ENCODE assay signal across 10 cellular contexts in the genomic region with DNA sequence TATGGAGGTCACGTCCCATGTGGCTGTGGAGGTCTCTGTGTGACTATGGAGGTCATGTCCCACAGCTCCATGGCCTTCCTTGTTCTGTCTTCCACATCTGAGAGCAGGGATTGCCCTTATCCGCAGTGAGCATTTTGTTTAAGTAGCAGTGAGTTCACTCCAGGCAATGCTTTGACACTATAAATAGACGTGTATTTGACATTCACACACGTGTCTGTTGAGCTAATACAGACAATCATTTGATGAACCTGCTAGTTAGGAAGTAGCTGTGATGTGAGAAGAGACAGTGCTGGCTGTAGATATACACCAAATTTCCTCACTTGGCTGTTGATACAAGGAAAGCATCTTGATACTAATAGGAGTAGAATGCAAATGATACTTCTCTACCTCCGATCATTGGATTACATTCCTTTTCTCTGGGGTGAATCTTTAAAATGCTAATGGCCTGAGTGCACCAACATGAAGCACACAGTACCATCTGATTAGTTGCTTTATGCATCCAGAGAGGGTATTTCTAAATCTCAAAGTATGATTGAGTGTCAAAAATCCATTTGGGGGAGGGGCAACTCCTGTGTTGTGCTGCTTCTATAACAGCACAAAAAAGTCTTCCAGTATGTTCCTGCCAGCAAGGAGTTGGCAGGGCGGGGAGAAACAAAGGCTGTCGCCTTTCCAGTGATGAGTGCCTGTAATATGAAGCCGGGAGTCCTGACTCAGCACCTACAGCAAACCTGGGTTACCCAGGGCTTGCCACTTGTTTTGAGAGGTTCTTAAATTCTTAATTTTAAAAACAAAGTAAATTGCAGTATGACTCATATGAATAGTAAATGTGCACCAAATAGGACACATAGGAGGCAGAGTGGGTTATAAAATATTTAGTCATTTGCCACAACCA. TPM values are rescaled to one million over a fixed set of nuclear protein-coding genes. Genes with fewer than 3 reads are reported as not detected.
DNase-seq lines count a peak whose midpoint lies in the region; ATAC-seq, FAIRE-seq and TF ChIP-seq lines count a peak whose summit lies in the region.
"Had no signal": no experiment of that assay in that cellular context is flagged by ENCODE, and none has a peak within 500 bp of the region (broad histone marks: within the 10 kb centered on the region; RNA-seq: fewer than 3 reads in every experiment).

No MANE protein-coding gene starts in this region.

- ATAC-seq in HG03097 (IDR thresholded peaks at IDR 0.05; ENCODE audit: low FRiP score, unreplicated experiment): no peak

- no peak overlapping the region for H3K4me3 ChIP-seq in coronary artery
- H3K4me3 ChIP-seq in CD4-positive, alpha-beta memory T cell (ENCODE audit: low read length in 2 of 2): no peak overlapping the region

- peaks cover 14 to 35% (median 29%) of the 10 kb centered on the region in 4 donors for H3K4me1 Mint-ChIP-seq in CD4-positive, alpha-beta memory T cell

- no peak for FAIRE-seq in D721Med (lab: Jason Lieb, UNC)

- H3K36me3 Mint-ChIP-seq in CD4-positive, alpha-beta memory T cell: peaks cover 20 to 41% of the 10 kb centered on the region in 2 donors

- DNase-seq in GM03348 (ENCODE audit: low spot score): peak; percentile 70
- peak; percentile 56 for DNase-seq in NCI-H2029 treated with DMSO at 0.1 percent for 48 hours (lab: John Stamatoyannopoulos, UW)
- DNase-seq in coronary artery (ENCODE audit: low spot score): no peak
- DNase-seq in medulla oblongata (ENCODE audit: extremely low spot score): peak; percentile 60
- no peak for DNase-seq in CD1c-positive myeloid dendritic cell (ENCODE audit: extremely low spot score)
- no peak for DNase-seq in D721Med (ENCODE audit: insufficient read length, low spot score)
- DNase-seq in CD4-positive, alpha-beta memory T cell: no peak

- H3K36me3 ChIP-seq in CD4-positive, alpha-beta memory T cell (ENCODE audit: insufficient read depth, low read length): peaks cover 14% of the 10 kb centered on the region

- H3K4me1 ChIP-seq in CD4-positive, alpha-beta memory T cell (ENCODE audit: insufficient read depth, low read length): peaks cover 60% of the 10 kb centered on the region

- POLR2A ChIA-PET in CD4-positive, alpha-beta memory T cell (lab: Charles Lee; ENCODE audit: partially characterized antibody): interaction anchor here (0.8 kb wide), 1 partner anchor 8 kb away, joined by 4 read pairs; the partner anchor contains the start of gene PCID2

- no peak for TF ChIP-seq CTCF in coronary artery (IDR thresholded peaks at IDR 0.05)
- no peak for TF ChIP-seq CTCF in D721Med (IDR thresholded peaks at IDR 0.05; ENCODE audit: insufficient read depth, missing control alignments)

- no peaks in the 10 kb centered on the region for H3K27me3 Mint-ChIP-seq in CD4-positive, alpha-beta memory T cell

- H3K4me3 Mint-ChIP-seq in CD4-positive, alpha-beta memory T cell: no peak overlapping the region

- H3K9me3 ChIP-seq in CD4-positive, alpha-beta memory T cell (ENCODE audit: control insufficient read depth in 1 of 2, low read length in 2 of 2): no peaks in the 10 kb centered on the region

- peaks cover 0 to 3% (median 0%) of the 10 kb centered on the region in 8 donors for H3K9me3 Mint-ChIP-seq in CD4-positive, alpha-beta memory T cell

- H3K27ac Mint-ChIP-seq in CD4-positive, alpha-beta memory T cell: peak overlapping the region in 1 of 7 donors; percentile 68

- H3K27me3 ChIP-seq in CD4-positive, alpha-beta memory T cell (ENCODE audit: insufficient read depth, low read length): no peaks in the 10 kb centered on the region

- CTCF ChIA-PET in CD4-positive, alpha-beta memory T cell (lab: Charles Lee; ENCODE audit: partially characterized antibody): no interaction called here

- peak overlapping the region; percentile 7 to 45 for H3K27ac ChIP-seq in coronary artery
- H3K27ac ChIP-seq in CD4-positive, alpha-beta memory T cell (ENCODE audit: low read depth, low read length): no peak overlapping the region
- H3K27ac ChIP-seq: KMS-11 had no signal

- intact Hi-C loops in CD4-positive, alpha-beta memory T cell (cut with micrococcal nuclease): no loop called here

RNA-seq across cellular contexts. Expression of gene CUL4A, which starts 7.0 kb away (rescaled TPM):
- 10 to 100 TPM; 75.5 to 80.0 TPM for total RNA-seq in CD4-positive, alpha-beta memory T cell
- polyA plus RNA-seq in CD4-positive, alpha-beta memory T cell: 10 to 100 TPM; 59.8 to 72.8 TPM

RNA-seq across cellular contexts. Expression of gene PCID2, which starts 7.9 kb away (rescaled TPM):
- 10 to 100 TPM; 78.2 to 79.8 TPM for total RNA-seq in CD4-positive, alpha-beta memory T cell
- 100 to 1,000 TPM in 1 of 2 donors, 10 to 100 TPM in 1; 84.8 to 100 TPM for polyA plus RNA-seq in CD4-positive, alpha-beta memory T cell

RNA-seq across cellular contexts. Expression of gene PROZ, which starts 58.0 kb away (rescaled TPM):
- total RNA-seq in CD4-positive, alpha-beta memory T cell: not detected
- polyA plus RNA-seq in CD4-positive, alpha-beta memory T cell: under 1 TPM in 1 of 2 donors, not detected in 1; 0.32 TPM
- total RNA-seq: epithelial cell of proximal tubule had no signal

Comparison
In these comparisons a context has a peak if more than half of its experiments do, and no peak if none do; other contexts are left out.
1. DNase-seq: peak in GM03348 (single experiment), NCI-H2029 treated with DMSO at 0.1 percent for 48 hours (single experiment) and medulla oblongata (single experiment); none in coronary artery (single experiment), CD1c-positive myeloid dendritic cell (single experiment), D721Med (single experiment) and CD4-positive, alpha-beta memory T cell (0 of 5).